In genomic region chr5:139982157-139982974, GRCh38 we compare ENCODE assay signal across 12 cellular contexts.
DNase-seq lines count a peak whose midpoint lies in the region; ATAC-seq, FAIRE-seq and TF ChIP-seq lines count a peak whose summit lies in the region.
"Had no signal": no experiment of that assay in that cellular context is flagged by ENCODE, and none has a peak within 500 bp of the region (broad histone marks: within the 10 kb centered on the region; RNA-seq: fewer than 3 reads in every experiment).

No MANE protein-coding gene starts in this region.

- H3K9me3 ChIP-seq in cardiac muscle cell (ENCODE audit: low read depth) = no peaks in the 10 kb centered on the region
- H3K9me3 ChIP-seq in K562 (replicated peaks; ENCODE audit: control insufficient read depth, insufficient read depth, low read depth, low read length) = no peaks in the 10 kb centered on the region
- no peaks in the 10 kb centered on the region for H3K9me3 ChIP-seq in transverse colon
- H3K9me3 ChIP-seq in prostate gland = no peaks in the 10 kb centered on the region

- H3K27ac ChIP-seq in cardiac muscle cell (peak overlapping the region; percentile 84), K562 (ENCODE audit: extremely low read depth, low read depth, low read length) (no peak overlapping the region), transverse colon (no peak overlapping the region), prostate gland (no peak overlapping the region)

- no TSS peak for BruUV-seq in K562 (replicated peaks; lab: Mats Ljungman, UMichigan)

- H3K4me3 ChIP-seq in cardiac muscle cell (no peak overlapping the region), K562 (no peak overlapping the region), transverse colon (no peak overlapping the region), prostate gland (no peak overlapping the region)

- POLR2A ChIA-PET in K562 (lab: Yijun Ruan, JAX) = interaction anchor here (1.2 kb wide), 1 partner anchor 13 kb away, joined by 4 read pairs; no protein-coding TSS in a partner anchor

- in situ Hi-C loops in K562 (cut with MboI) = no loop called here
- in situ Hi-C loops in transverse colon (cut with MboI; ENCODE audit: low pct_ligation_motif_present in 1 of 4, low pct_unique_long_range_greater_than_20kb in 1 of 4, low sequenced_read_pairs in 3 of 4) = no loop called here

- no peaks in the 10 kb centered on the region for H3K27me3 ChIP-seq in cardiac muscle cell
- H3K27me3 ChIP-seq in K562 (ENCODE audit: control insufficient read depth in 2 of 2, insufficient read depth in 2 of 2, low read length in 2 of 2) = peaks cover 7 to 39% of the 10 kb centered on the region in 2 experiments
- peaks cover 7% of the 10 kb centered on the region for H3K27me3 ChIP-seq in transverse colon
- H3K27me3 ChIP-seq in prostate gland (replicated peaks; ENCODE audit: insufficient read depth) = no peaks in the 10 kb centered on the region

- H4K20me1 ChIP-seq in K562 (replicated peaks; ENCODE audit: control insufficient read depth, insufficient read depth, low read length) = no peaks in the 10 kb centered on the region

- no peak overlapping the region for H3K9ac ChIP-seq in K562 (ENCODE audit: insufficient read depth in 1 of 2, low read depth in 2 of 2, low read length in 2 of 2)

- TF ChIP-seq EP300 in K562 (IDR thresholded peaks at IDR 0.05; ENCODE audit: low read length) (no peak), transverse colon (IDR thresholded peaks at IDR 0.05; ENCODE audit: low read depth) (no peak)

- CTCF ChIA-PET in K562 (lab: Yijun Ruan, JAX; ENCODE audit: low intra/inter-chr PET ratio) = no interaction called here

- ATAC-seq in Right ventricle myocardium inferior (no peak), K562 (0 out of 3 replicates have a peak, but pooled peaks have one; percentile 25), HG03135 (IDR thresholded peaks at IDR 0.05; ENCODE audit: unreplicated experiment) (no peak)
- ATAC-seq: T-cell had no signal

- DNase-seq in cardiac muscle cell (ENCODE audit: low read depth in 1 of 2, low spot score in 1 of 2) (peak; percentile 55 to 76), Right ventricle myocardium inferior (ENCODE audit: missing footprints) (no peak), K562 (ENCODE audit: extremely low read depth in 1 of 4, low spot score in 3 of 4) (peak in 3 of 4 experiments; percentile 23 to 47 (median 23)), inferior parietal cortex (ENCODE audit: extremely low spot score) (peak; percentile 31), transverse colon (peak; percentile 12), prostate gland (ENCODE audit: low spot score) (no peak), NCI-H128 (lab: John Stamatoyannopoulos, UW; ENCODE audit: unreplicated experiment) (no peak)
- DNase-seq: effector memory CD4-positive, alpha-beta T cell; NCI-H1930; small intestine; T-cell had no signal

- TF ChIP-seq POLR2A in K562 (conservative IDR thresholded peaks at IDR 0.05) = no peak
- no peak for TF ChIP-seq POLR2A in transverse colon (IDR thresholded peaks at IDR 0.05)
- no peak for TF ChIP-seq POLR2A in prostate gland (IDR thresholded peaks at IDR 0.05)

- no peak overlapping the region for H2AFZ ChIP-seq in K562 (ENCODE audit: low read depth, low read length)

- no peak for TF ChIP-seq RAD21 in K562 (CRISPR knock-in tag; conservative IDR thresholded peaks at IDR 0.05 in 1 of 2, IDR thresholded peaks at IDR 0.05 in 1 of 2)

- H3K9me1 ChIP-seq in K562 (ENCODE audit: control insufficient read depth, insufficient read depth, low read length) = no peaks in the 10 kb centered on the region

- peak; percentile 59 for FAIRE-seq in K562 (lab: Jason Lieb, UNC)
- FAIRE-seq: small intestine had no signal

- H3K4me1 ChIP-seq in cardiac muscle cell (ENCODE audit: low read depth) (peaks cover 38% of the 10 kb centered on the region), K562 (replicated peaks in 1 of 2; ENCODE audit: control insufficient read depth in 2 of 2, insufficient read depth in 2 of 2, low read length in 2 of 2) (peaks cover 0 to 13% of the 10 kb centered on the region in 2 experiments; a peak in 4 of 5 replicates), transverse colon (no peaks in the 10 kb centered on the region), prostate gland (replicated peaks) (no peaks in the 10 kb centered on the region)

- 1% methylated on average over 15 of the region's 15 CpGs for WGBS in K562 (ENCODE audit: insufficient coverage, low coverage, missing lambda C conversion rate)
- 69 to 78% methylated on average over 14 to 15 of the region's 15 CpGs for WGBS in transverse colon (ENCODE audit: low coverage in 1 of 2), 2 donors
- WGBS in prostate gland = 60% methylated on average over 15 of the region's 15 CpGs

- H3K4me2 ChIP-seq in K562 (ENCODE audit: insufficient read depth, low read length) = no peak overlapping the region

- H3K79me2 ChIP-seq in K562 (ENCODE audit: control insufficient read depth, insufficient read depth, low read length) = no peaks in the 10 kb centered on the region

- intact Hi-C loops in Right ventricle myocardium inferior (cut with DNase I) = loop anchor here (5.0 kb wide), 1 partner anchor 60 kb away; the partner anchor contains the start of gene NRG2
- intact Hi-C loops in K562 (cut with micrococcal nuclease) = no loop called here
- intact Hi-C loops in transverse colon (cut with DNase I; ENCODE audit: low total_unique reads) = no loop called here
- intact Hi-C loops in prostate gland (cut with DNase I) = no loop called here

- no peaks in the 10 kb centered on the region for H3K36me3 ChIP-seq in cardiac muscle cell
- no peaks in the 10 kb centered on the region for H3K36me3 ChIP-seq in K562 (ENCODE audit: control insufficient read depth, insufficient read depth, low read length)
- no peaks in the 10 kb centered on the region for H3K36me3 ChIP-seq in transverse colon
- no peaks in the 10 kb centered on the region for H3K36me3 ChIP-seq in prostate gland

- no peak for TF ChIP-seq CTCF in cardiac muscle cell (IDR thresholded peaks at IDR 0.05; ENCODE audit: low read depth, low read length)
- no peak for TF ChIP-seq CTCF in K562 (IDR thresholded peaks at IDR 0.05 in 2 of 3, conservative IDR thresholded peaks at IDR 0.05 in 1 of 3; ENCODE audit: insufficient read depth in 2 of 3, low read depth in 1 of 3, low read length in 3 of 3)
- TF ChIP-seq CTCF in transverse colon (IDR thresholded peaks at IDR 0.05) = no peak
- no peak for TF ChIP-seq CTCF in prostate gland (IDR thresholded peaks at IDR 0.05)

TF ChIP-seq in K562, 482 proteins besides CTCF, POLR2A, EP300 and RAD21 (continues in another document):
- peak; percentile 85 for TF ChIP-seq USF1 (CRISPR knock-in tag; IDR thresholded peaks at IDR 0.05)
- no peak for TF ChIP-seq NKRF (IDR thresholded peaks at IDR 0.05; ENCODE audit: borderline replicate concordance)
- peak; percentile 48; the same call in 1 of the 2 replicates for TF ChIP-seq ZNF584 (CRISPR knock-in tag; IDR thresholded peaks at IDR 0.05; ENCODE audit: low read depth)
- 0 out of 4 replicates have a peak, but pooled peaks of 1 of the 2 experiments have one; percentile 14 for TF ChIP-seq KDM1A (IDR thresholded peaks at IDR 0.05)
- peak; percentile 79 for TF ChIP-seq USF2 (CRISPR knock-in tag; IDR thresholded peaks at IDR 0.05)
- TF ChIP-seq RAD51 (IDR thresholded peaks at IDR 0.05; ENCODE audit: borderline replicate concordance, low read depth) = peak; percentile 94
- TF ChIP-seq GABPA (tag; conservative IDR thresholded peaks at IDR 0.05; ENCODE audit: low read depth) = 0 out of 2 replicates have a peak, but pooled peaks have one; percentile 21
- TF ChIP-seq CBFA2T2 (conservative IDR thresholded peaks at IDR 0.05) = peak; percentile 67
- TF ChIP-seq ZNF589 (CRISPR knock-in tag; IDR thresholded peaks at IDR 0.05; ENCODE audit: low read depth) = peak; percentile 33; the same call in 1 of the 2 replicates
- peak; percentile 86; the same call in 1 of the 2 replicates for TF ChIP-seq TOE1 (IDR thresholded peaks at IDR 0.05; ENCODE audit: borderline replicate concordance)
- TF ChIP-seq TOE1 (CRISPR knock-in tag; IDR thresholded peaks at IDR 0.05; ENCODE audit: borderline replicate concordance, low read depth) = no peak
- TF ChIP-seq NONO (IDR thresholded peaks at IDR 0.05; ENCODE audit: low read depth in 2 of 2, low read length in 1 of 2) = no peak
- TF ChIP-seq ATF4 (CRISPR knock-in tag; IDR thresholded peaks at IDR 0.05) = no peak

Comparison
In these comparisons a context has a peak if more than half of its experiments do, and no peak if none do; other contexts are left out.
1. DNase-seq: peak in cardiac muscle cell (2 of 2), K562 (3 of 4), inferior parietal cortex (single experiment) and transverse colon (single experiment); none in Right ventricle myocardium inferior (single experiment), prostate gland (single experiment) and NCI-H128 (single experiment).